In genomic region chr1:210246447-210246846, GRCh38 we compare ENCODE assay signal across 19 cellular contexts. TPM values are rescaled to one million over a fixed set of nuclear protein-coding genes. Genes with fewer than 3 reads are reported as not detected.
DNase-seq lines count a peak whose midpoint lies in the region; ATAC-seq, FAIRE-seq and TF ChIP-seq lines count a peak whose summit lies in the region.
"Had no signal": no experiment of that assay in that cellular context is flagged by ENCODE, and none has a peak within 500 bp of the region (broad histone marks: within the 10 kb centered on the region; RNA-seq: fewer than 3 reads in every experiment).

No MANE protein-coding gene starts in this region.

- peaks cover 47 to 60% of the 10 kb centered on the region in 2 donors for H3K27me3 Mint-ChIP-seq in natural killer cell treated with Interleukin-12 subunit alpha and Interleukin-12 subunit beta and Interleukin-15 and Interleukin-18, amount 100 ng/mL, for 72 hours

- H3K4me1 Mint-ChIP-seq in natural killer cell treated with Interleukin-12 subunit alpha and Interleukin-12 subunit beta and Interleukin-15 and Interleukin-18, amount 100 ng/mL, for 72 hours (ENCODE audit: low read depth in 2 of 2), result peaks cover 2 to 9% of the 10 kb centered on the region in 2 donors

- no peak overlapping the region for H3K27ac Mint-ChIP-seq in natural killer cell treated with Interleukin-12 subunit alpha and Interleukin-12 subunit beta and Interleukin-15 and Interleukin-18, amount 100 ng/mL, for 72 hours
- H3K27ac Mint-ChIP-seq: H9 had no signal

- H3K4me3 ChIP-seq in KMS-11 (IDR thresholded peaks at IDR 0.05; ENCODE audit: insufficient read depth, low read depth, low read length), result peak overlapping the region; percentile 73
- H3K4me3 ChIP-seq: adrenal gland, heart left ventricle, lower lobe of right lung had no signal

- peak overlapping the region; percentile 27 for H2AFZ ChIP-seq in KMS-11 (ENCODE audit: low read depth)

- H3K9ac ChIP-seq in KMS-11, result no peak overlapping the region

- no peak for TF ChIP-seq POLR2A in GM18505 (IDR thresholded peaks at IDR 0.05; ENCODE audit: borderline replicate concordance, extremely low read depth, insufficient read depth, insufficient read length)

- H3K4me2 ChIP-seq in KMS-11, result peak overlapping the region; percentile 59

- no peaks in the 10 kb centered on the region for H3K79me2 ChIP-seq in KMS-11 (ENCODE audit: insufficient read depth, low read depth)

- H3K9me3 Mint-ChIP-seq in natural killer cell treated with Interleukin-12 subunit alpha and Interleukin-12 subunit beta and Interleukin-15 and Interleukin-18, amount 100 ng/mL, for 72 hours, result no peaks in the 10 kb centered on the region
- H3K9me3 Mint-ChIP-seq: H9 had no signal

- FAIRE-seq in islet of Langerhans (lab: Jason Lieb, UNC), result peak; percentile 56

- H3K36me3 Mint-ChIP-seq in natural killer cell treated with Interleukin-12 subunit alpha and Interleukin-12 subunit beta and Interleukin-15 and Interleukin-18, amount 100 ng/mL, for 72 hours, result no peaks in the 10 kb centered on the region

- ATAC-seq in GM21619 (IDR thresholded peaks at IDR 0.05; ENCODE audit: unreplicated experiment), result peak; percentile 43
- no peak for ATAC-seq in natural killer cell treated with Interleukin-12 subunit alpha and Interleukin-12 subunit beta and Interleukin-15 and Interleukin-18, amount 100 ng/mL, for 72 hours
- no peak for ATAC-seq in GM18505 (IDR thresholded peaks at IDR 0.05; ENCODE audit: unreplicated experiment)
- ATAC-seq: heart left ventricle, lower lobe of right lung had no signal

- H4K20me1 ChIP-seq in KMS-11 (ENCODE audit: insufficient read depth), result no peaks in the 10 kb centered on the region

- H3K36me3 ChIP-seq in KMS-11 (ENCODE audit: insufficient read depth), result no peaks in the 10 kb centered on the region
- H3K36me3 ChIP-seq: adrenal gland, lower lobe of right lung had no signal

- no peak for TF ChIP-seq CTCF in KMS-11 (conservative IDR thresholded peaks at IDR 0.05; ENCODE audit: low read depth, low read length)

- H3K4me3 Mint-ChIP-seq in natural killer cell treated with Interleukin-12 subunit alpha and Interleukin-12 subunit beta and Interleukin-15 and Interleukin-18, amount 100 ng/mL, for 72 hours, result no peak overlapping the region
- H3K4me3 Mint-ChIP-seq: H9 had no signal

- H3K27ac ChIP-seq in KMS-11, result no peak overlapping the region; the same call in 1 of the 2 replicates
- H3K27ac ChIP-seq: 22Rv1, adrenal gland, heart left ventricle, lower lobe of right lung had no signal

- no peaks in the 10 kb centered on the region for H3K27me3 ChIP-seq in KMS-11 (ENCODE audit: insufficient read depth, low read depth)

- H3K4me1 ChIP-seq in KMS-11 (ENCODE audit: low read depth, poor library complexity, severe bottlenecking), result peaks cover 45% of the 10 kb centered on the region

- peak; percentile 29 for DNase-seq in DMS153 (lab: John Stamatoyannopoulos, UW)
- no peak for DNase-seq in DMS153 treated with DMSO at 0.1 percent for 48 hours (lab: John Stamatoyannopoulos, UW; ENCODE audit: unreplicated experiment)
- no peak for DNase-seq in natural killer cell treated with Interleukin-12 subunit alpha and Interleukin-12 subunit beta and Interleukin-15 and Interleukin-18, amount 100 ng/mL, for 72 hours (ENCODE audit: low spot score)
- DNase-seq in RKO (ENCODE audit: low spot score), result no peak
- DNase-seq: adrenal gland; DND-41; effector memory CD4-positive, alpha-beta T cell; H9; heart left ventricle; lower lobe of right lung; NCI-H1694; occipital lobe; T-helper 1 cell had no signal

RNA-seq across cellular contexts. Expression of gene SERTAD4, which starts 13.9 kb away (rescaled TPM):
- total RNA-seq in natural killer cell treated with Interleukin-12 subunit alpha and Interleukin-12 subunit beta and Interleukin-15 and Interleukin-18, amount 100 ng/mL, for 72 hours, result not detected
- total RNA-seq: activated CD8-positive, alpha-beta memory T cell treated with anti-CD3 and anti-CD28 coated beads for 36 hours had no signal
